13 cellular contexts compared by ENCODE assay signal in the genomic region with DNA sequence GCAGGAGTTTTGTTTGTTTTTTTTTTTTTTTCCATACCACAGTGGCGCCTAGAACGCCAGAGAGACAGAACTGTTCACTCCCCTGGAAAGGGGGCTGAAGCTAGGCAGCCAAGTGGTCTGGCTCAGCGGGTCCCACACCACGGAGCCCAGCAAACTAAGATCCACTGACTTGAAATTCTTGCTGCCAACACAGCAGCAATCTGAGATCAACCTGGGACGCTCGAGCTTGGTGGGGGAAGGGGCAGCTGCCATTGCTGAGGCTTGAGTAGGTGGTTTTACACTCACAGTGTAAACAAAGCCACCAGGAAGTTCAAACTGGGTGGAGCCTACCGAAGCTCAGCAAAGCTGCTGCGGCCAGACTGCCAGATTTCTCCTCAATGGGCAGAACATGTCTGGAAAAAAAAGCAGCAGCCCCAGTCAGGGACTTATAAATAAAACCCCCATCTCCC. TPM values are rescaled to one million over a fixed set of nuclear protein-coding genes. Genes with fewer than 3 reads are reported as not detected.
DNase-seq lines count a peak whose midpoint lies in the region; ATAC-seq and TF ChIP-seq lines count a peak whose summit lies in the region.
"Had no signal": no experiment of that assay in that cellular context is flagged by ENCODE, and none has a peak within 500 bp of the region (broad histone marks: within the 10 kb centered on the region; RNA-seq: fewer than 3 reads in every experiment).

No MANE protein-coding gene starts in this region.

- no peaks in the 10 kb centered on the region for H3K27me3 Mint-ChIP-seq in activated naive CD4-positive, alpha-beta T cell treated with anti-CD3 and anti-CD28 coated beads for 36 hours (ENCODE audit: low read depth)

- H3K9me3 ChIP-seq in PC-3 (ENCODE audit: low read length) (no peaks in the 10 kb centered on the region), mucosa of stomach (ENCODE audit: control insufficient read depth, low read length) (no peaks in the 10 kb centered on the region)
- H3K9me3 ChIP-seq: gastrocnemius medialis had no signal

- H2AFZ ChIP-seq in PC-3 (ENCODE audit: low read length): peak overlapping the region; percentile 67

- CTCF ChIA-PET in PC-3 (lab: Charles Lee): interaction anchor here (0.6 kb wide), 1 partner anchor 32 kb away, joined by 3 read pairs; no protein-coding TSS in a partner anchor
- CTCF ChIA-PET in activated naive CD4-positive, alpha-beta T cell treated with anti-CD3 and anti-CD28 coated beads for 36 hours (lab: Charles Lee): no interaction called here

- no peak overlapping the region for H3K4me3 Mint-ChIP-seq in activated naive CD4-positive, alpha-beta T cell treated with anti-CD3 and anti-CD28 coated beads for 36 hours

- DNase-seq in DMS53 treated with DMSO at 0.1 percent for 48 hours (lab: John Stamatoyannopoulos, UW; ENCODE audit: unreplicated experiment) (peak; percentile 67), PC-3 (peak; percentile 87), NCI-H446 (lab: John Stamatoyannopoulos, UW) (no peak), DMS153 treated with DMSO at 0.1 percent for 48 hours (lab: John Stamatoyannopoulos, UW; ENCODE audit: unreplicated experiment) (no peak)
- peak; percentile 14 for DNase-seq in activated naive CD4-positive, alpha-beta T cell treated with anti-CD3 and anti-CD28 coated beads for 36 hours
- DNase-seq: gastrocnemius medialis, islet precursor cell, Kasumi-1, NCI-H146, NCI-H510A treated with DMSO at 0.1 percent for 48 hours had no signal

- no peaks in the 10 kb centered on the region for H3F3A ChIP-seq in PC-3 (ENCODE audit: low read length, unreplicated experiment)

- H3K36me3 ChIP-seq in PC-3 (ENCODE audit: low read depth, low read length) (peaks cover 10% of the 10 kb centered on the region), mucosa of stomach (ENCODE audit: control insufficient read depth, insufficient read depth, low read length) (no peaks in the 10 kb centered on the region)
- H3K36me3 ChIP-seq: gastrocnemius medialis had no signal

- peak overlapping the region; percentile 74 for H3K4me2 ChIP-seq in PC-3 (ENCODE audit: low read length)

- peaks cover 5% of the 10 kb centered on the region for H3K9me3 Mint-ChIP-seq in activated naive CD4-positive, alpha-beta T cell treated with anti-CD3 and anti-CD28 coated beads for 36 hours

- H3K36me3 Mint-ChIP-seq in activated naive CD4-positive, alpha-beta T cell treated with anti-CD3 and anti-CD28 coated beads for 36 hours (ENCODE audit: low read depth): peaks cover 26% of the 10 kb centered on the region

- H3K27me3 ChIP-seq in PC-3 (ENCODE audit: low read length) (no peaks in the 10 kb centered on the region), mucosa of stomach (ENCODE audit: control insufficient read depth, insufficient read depth, low read length) (no peaks in the 10 kb centered on the region)
- H3K27me3 ChIP-seq: gastrocnemius medialis had no signal

- H4K20me1 ChIP-seq in PC-3 (ENCODE audit: low read length): no peaks in the 10 kb centered on the region

- no peaks in the 10 kb centered on the region for H3K9me2 ChIP-seq in PC-3 (replicated peaks; ENCODE audit: low read length)

- POLR2A ChIA-PET in PC-3 (lab: Charles Lee; ENCODE audit: unreplicated experiment): no interaction called here

- H3K4me1 ChIP-seq in PC-3 (ENCODE audit: insufficient read depth, low read length) (peaks cover 18% of the 10 kb centered on the region), mucosa of stomach (ENCODE audit: control insufficient read depth, insufficient read depth, low read length) (peaks cover 17% of the 10 kb centered on the region)
- H3K4me1 ChIP-seq: gastrocnemius medialis had no signal

- no peaks in the 10 kb centered on the region for H3K4me1 Mint-ChIP-seq in activated naive CD4-positive, alpha-beta T cell treated with anti-CD3 and anti-CD28 coated beads for 36 hours (ENCODE audit: low read depth)

- H3K27ac ChIP-seq in PC-3 (ENCODE audit: low read length): peak overlapping the region; percentile 61
- H3K27ac ChIP-seq: C4-2B, gastrocnemius medialis had no signal

- BruUV-seq in PC-3 (replicated peaks; lab: Mats Ljungman, UMichigan): no TSS peak

- ATAC-seq in PC-3 (peak; percentile 94), GM18873 (IDR thresholded peaks at IDR 0.05; ENCODE audit: low FRiP score, unreplicated experiment) (no peak)
- ATAC-seq: gastrocnemius medialis had no signal

- TF ChIP-seq CTCF in PC-3 (conservative IDR thresholded peaks at IDR 0.05; ENCODE audit: low read depth, low read length): no peak

- H3K27ac Mint-ChIP-seq in activated naive CD4-positive, alpha-beta T cell treated with anti-CD3 and anti-CD28 coated beads for 36 hours: no peak overlapping the region

- H3K4me3 ChIP-seq in PC-3 (ENCODE audit: low read length): peak overlapping the region; percentile 48; the same call in 1 of the 2 replicates
- no peak overlapping the region for H3K4me3 ChIP-seq in mucosa of stomach (ENCODE audit: low read length)
- H3K4me3 ChIP-seq: gastrocnemius medialis had no signal

- H3K79me2 ChIP-seq in PC-3 (ENCODE audit: low read length): no peaks in the 10 kb centered on the region

- peak overlapping the region; percentile 47; the same call in 1 of the 2 replicates for H3K9ac ChIP-seq in PC-3 (ENCODE audit: low read length)
- peak overlapping the region; percentile 22 for H3K9ac ChIP-seq in mucosa of stomach (ENCODE audit: low read length)

- intact Hi-C loops in PC-3 (cut with micrococcal nuclease): no loop called here
- intact Hi-C loops in activated naive CD4-positive, alpha-beta T cell treated with anti-CD3 and anti-CD28 coated beads for 36 hours (cut with micrococcal nuclease): no loop called here

RNA-seq across cellular contexts. Expression of a gene that starts 29.8 kb away (rescaled TPM):
- total RNA-seq in PC-3 (2014; rRNA removed): 9.0 and 18.5 TPM in 2 replicates
- 10 to 100 TPM; 15.2 to 17.9 TPM for total RNA-seq in activated naive CD4-positive, alpha-beta T cell treated with anti-CD3 and anti-CD28 coated beads for 36 hours

RNA-seq across cellular contexts. Expression of a gene that starts 43.9 kb away (rescaled TPM):
- total RNA-seq in PC-3 (2014; rRNA removed): 7.2 and 9.0 TPM in 2 replicates
- under 1 TPM; 0.52 to 0.76 TPM for total RNA-seq in activated naive CD4-positive, alpha-beta T cell treated with anti-CD3 and anti-CD28 coated beads for 36 hours

RNA-seq across cellular contexts. Expression of a gene that starts 47.2 kb away (rescaled TPM):
- total RNA-seq in PC-3 (2014; rRNA removed): 14.1 and 18.4 TPM in 2 replicates
- total RNA-seq in activated naive CD4-positive, alpha-beta T cell treated with anti-CD3 and anti-CD28 coated beads for 36 hours: 10 to 100 TPM; 14.6 to 14.9 TPM

Comparison
In these comparisons a context has a peak if more than half of its experiments do, and no peak if none do; other contexts are left out.
1. DNase-seq: peak in DMS53 treated with DMSO at 0.1 percent for 48 hours (single experiment), PC-3 (single experiment) and activated naive CD4-positive, alpha-beta T cell treated with anti-CD3 and anti-CD28 coated beads for 36 hours (single experiment); none in NCI-H446 (0 of 2) and DMS153 treated with DMSO at 0.1 percent for 48 hours (single experiment).